Comparison of ENCODE assay signal across 1 cellular context in the genomic region with DNA sequence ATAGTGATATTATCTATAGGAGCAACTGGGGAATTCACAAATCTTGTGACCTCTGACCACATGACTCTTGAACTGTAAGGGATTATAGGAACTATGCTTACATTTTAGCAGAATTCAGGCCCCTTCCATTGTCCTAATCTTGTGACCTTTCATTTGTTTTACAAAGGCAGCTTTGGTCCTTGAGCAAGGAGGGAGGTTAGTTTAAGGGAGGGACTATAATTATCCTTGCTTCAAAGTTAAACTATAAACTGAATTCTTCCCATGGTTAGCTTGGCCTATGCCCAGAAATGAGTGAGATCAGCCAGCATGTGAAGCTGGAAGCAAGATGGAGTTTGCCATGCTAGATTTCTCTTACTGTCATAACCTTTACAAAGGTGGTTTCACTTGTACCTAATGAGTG.
TF ChIP-seq lines count a peak whose summit lies in the region.

No MANE protein-coding gene starts in this region.

TF ChIP-seq in HepG2, 621 proteins besides CTCF, POLR2A, EP300 and RAD21 (continued from another document):
- TF ChIP-seq, protein P1, sequence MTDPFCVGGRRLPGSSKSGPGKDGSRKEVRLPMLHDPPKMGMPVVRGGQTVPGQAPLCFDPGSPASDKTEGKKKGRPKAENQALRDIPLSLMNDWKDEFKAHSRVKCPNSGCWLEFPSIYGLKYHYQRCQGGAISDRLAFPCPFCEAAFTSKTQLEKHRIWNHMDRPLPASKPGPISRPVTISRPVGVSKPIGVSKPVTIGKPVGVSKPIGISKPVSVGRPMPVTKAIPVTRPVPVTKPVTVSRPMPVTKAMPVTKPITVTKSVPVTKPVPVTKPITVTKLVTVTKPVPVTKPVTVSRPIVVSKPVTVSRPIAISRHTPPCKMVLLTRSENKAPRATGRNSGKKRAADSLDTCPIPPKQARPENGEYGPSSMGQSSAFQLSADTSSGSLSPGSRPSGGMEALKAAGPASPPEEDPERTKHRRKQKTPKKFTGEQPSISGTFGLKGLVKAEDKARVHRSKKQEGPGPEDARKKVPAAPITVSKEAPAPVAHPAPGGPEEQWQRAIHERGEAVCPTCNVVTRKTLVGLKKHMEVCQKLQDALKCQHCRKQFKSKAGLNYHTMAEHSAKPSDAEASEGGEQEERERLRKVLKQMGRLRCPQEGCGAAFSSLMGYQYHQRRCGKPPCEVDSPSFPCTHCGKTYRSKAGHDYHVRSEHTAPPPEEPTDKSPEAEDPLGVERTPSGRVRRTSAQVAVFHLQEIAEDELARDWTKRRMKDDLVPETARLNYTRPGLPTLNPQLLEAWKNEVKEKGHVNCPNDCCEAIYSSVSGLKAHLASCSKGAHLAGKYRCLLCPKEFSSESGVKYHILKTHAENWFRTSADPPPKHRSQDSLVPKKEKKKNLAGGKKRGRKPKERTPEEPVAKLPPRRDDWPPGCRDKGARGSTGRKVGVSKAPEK (CRISPR knock-in tag; IDR thresholded peaks at IDR 0.05; ENCODE audit: borderline replicate concordance), result no peak
